In the genomic region with DNA sequence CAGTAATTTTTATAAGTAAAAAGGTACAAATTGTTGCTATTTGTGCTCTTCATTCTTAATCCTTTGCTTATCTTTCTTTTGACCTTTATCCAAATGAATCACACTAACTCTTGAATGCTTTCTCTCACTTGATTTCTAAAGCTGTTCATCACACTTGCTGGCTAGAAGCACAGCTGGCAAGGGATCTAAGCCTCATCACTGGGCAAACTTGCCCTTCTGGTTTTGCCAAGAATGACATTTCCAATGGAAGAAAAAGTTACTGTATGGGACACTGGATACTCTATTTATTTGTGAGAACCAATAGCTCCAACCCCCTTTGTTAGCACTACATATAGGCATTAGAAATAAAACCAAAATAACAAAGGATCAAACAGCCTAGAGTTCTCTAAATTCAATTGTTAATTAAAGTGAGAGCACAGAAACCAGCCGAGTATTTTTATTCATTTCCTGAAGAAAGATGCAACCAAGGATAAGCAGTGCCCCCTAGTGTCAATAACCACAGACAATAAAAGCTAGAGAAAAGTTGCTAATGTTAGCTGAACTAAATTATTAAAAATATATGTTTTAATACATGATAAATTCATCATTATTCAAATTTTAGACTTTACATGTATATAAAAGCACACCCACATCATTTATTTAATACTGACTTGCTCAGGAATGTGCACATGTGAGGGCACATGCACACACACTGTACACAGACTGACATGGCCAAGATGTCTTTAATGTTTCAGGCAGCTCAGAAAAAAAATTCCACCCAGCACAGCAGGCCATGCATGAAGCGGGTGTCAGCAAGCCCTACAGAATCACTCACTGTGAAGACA, we compare ENCODE assay signal across 8 cellular contexts. TPM values are rescaled to one million over a fixed set of nuclear protein-coding genes. Genes with fewer than 3 reads are reported as not detected.
DNase-seq lines count a peak whose midpoint lies in the region; ATAC-seq, FAIRE-seq and TF ChIP-seq lines count a peak whose summit lies in the region.

No MANE protein-coding gene starts in this region.

- H3K4me3 Mint-ChIP-seq in endothelial cell (ENCODE audit: unreplicated experiment) (no peak overlapping the region), naive B cell (no peak overlapping the region), T-helper 17 cell (no peak overlapping the region)

- TF ChIP-seq CTCF in D721Med (IDR thresholded peaks at IDR 0.05; ENCODE audit: insufficient read depth, missing control alignments): peak; percentile 85
- peak; percentile 84 for TF ChIP-seq CTCF in endothelial cell (IDR thresholded peaks at IDR 0.05; ENCODE audit: unreplicated experiment)

- ATAC-seq in GM18858 (IDR thresholded peaks at IDR 0.05; ENCODE audit: unreplicated experiment) (peak; percentile 68), naive B cell (ENCODE audit: low read depth in 2 of 2) (no peak), GM21737 (IDR thresholded peaks at IDR 0.05; ENCODE audit: unreplicated experiment) (no peak), T-helper 17 cell (no peak)

- H3K9me3 ChIP-seq in T-helper 17 cell (ENCODE audit: control insufficient read depth, low read length, poor library complexity, severe bottlenecking): no peaks in the 10 kb centered on the region

- no peak overlapping the region for H3K27ac Mint-ChIP-seq in endothelial cell (ENCODE audit: unreplicated experiment)
- H3K27ac Mint-ChIP-seq in naive B cell: no peak overlapping the region
- no peak overlapping the region for H3K27ac Mint-ChIP-seq in T-helper 17 cell

- peak; percentile 64 for FAIRE-seq in D721Med (lab: Jason Lieb, UNC)

- H3K36me3 Mint-ChIP-seq in endothelial cell (ENCODE audit: low read depth, unreplicated experiment): no peaks in the 10 kb centered on the region
- H3K36me3 Mint-ChIP-seq in naive B cell: no peaks in the 10 kb centered on the region
- no peaks in the 10 kb centered on the region for H3K36me3 Mint-ChIP-seq in T-helper 17 cell (ENCODE audit: low read depth)

- DNase-seq in D721Med (ENCODE audit: insufficient read length, low spot score) (no peak), HT-29 (ENCODE audit: low spot score) (peak; percentile 84), OCI-M1 (lab: John Stamatoyannopoulos, UW) (peak; percentile 70), endothelial cell (ENCODE audit: low spot score) (no peak), naive B cell (peak; percentile 25), T-helper 17 cell (no peak)

- H3K27me3 Mint-ChIP-seq in endothelial cell (ENCODE audit: unreplicated experiment) (peaks cover 1% of the 10 kb centered on the region), naive B cell (no peaks in the 10 kb centered on the region), T-helper 17 cell (no peaks in the 10 kb centered on the region)

- H3K4me1 Mint-ChIP-seq in endothelial cell (ENCODE audit: unreplicated experiment) (no peaks in the 10 kb centered on the region), naive B cell (no peaks in the 10 kb centered on the region), T-helper 17 cell (peaks cover 2% of the 10 kb centered on the region)

- H3K9me3 Mint-ChIP-seq in endothelial cell (ENCODE audit: unreplicated experiment) (no peaks in the 10 kb centered on the region), naive B cell (no peaks in the 10 kb centered on the region)

RNA-seq across cellular contexts. Expression of a gene that starts 59.8 kb away (rescaled TPM):
- total RNA-seq in HT-29 (2014; rRNA removed; shearing (Covaris generic)): 0.13 and 0.64 TPM in 2 replicates
- total RNA-seq in endothelial cell (ENCODE audit: unreplicated experiment) (0.64 TPM), T-helper 17 cell (1 to 10 TPM; 2.2 to 2.9 TPM)
- under 1 TPM in 4 of 6 donors, not detected in 2; 0.12 to 0.61 (median 0.29) TPM for polyA plus RNA-seq in naive B cell (ENCODE audit: low read depth in 6 of 6)

Comparison
In these comparisons a context has a peak if more than half of its experiments do, and no peak if none do; other contexts are left out.
1. DNase-seq: peak in HT-29 (single experiment), OCI-M1 (single experiment) and naive B cell (single experiment); none in D721Med (single experiment), endothelial cell (single experiment) and T-helper 17 cell (0 of 3).